ENCODE assay signal across 11 cellular contexts in genomic region chr2:138711812-138712211, GRCh38.
DNase-seq lines count a peak whose midpoint lies in the region; ATAC-seq and TF ChIP-seq lines count a peak whose summit lies in the region.
"Had no signal": no experiment of that assay in that cellular context is flagged by ENCODE, and none has a peak within 500 bp of the region (broad histone marks: within the 10 kb centered on the region; RNA-seq: fewer than 3 reads in every experiment).

No MANE protein-coding gene starts in this region.

- WGBS in hepatocyte (ENCODE audit: low lambda C conversion rate, missing lambda C conversion rate): 98% methylated on average over 3 of the region's 3 CpGs
- WGBS in stomach, 5 donors: 94 to 100% (median 97%) methylated on average over 3 of the region's 3 CpGs
- WGBS in upper lobe of left lung, 2 donors: 92 to 100% methylated on average over 3 of the region's 3 CpGs
- 100% methylated on average over 3 of the region's 3 CpGs for WGBS in mammary epithelial cell (ENCODE audit: low coverage, missing lambda C conversion rate)

- DNase-seq in hepatocyte (ENCODE audit: low spot score) (peak; percentile 10), stomach (no peak), upper lobe of left lung (no peak), mammary epithelial cell (no peak)
- DNase-seq: activated CD4-positive, alpha-beta T cell treated with anti-CD3 and anti-CD28 coated beads, Interleukin-2, amount 50 U/mL, for 1 hour; effector CD4-positive, alpha-beta T cell; midbrain had no signal

- H3K9ac ChIP-seq in mammary epithelial cell (ENCODE audit: insufficient read depth, low read length): no peak overlapping the region

- H3K27me3 ChIP-seq in hepatocyte (no peaks in the 10 kb centered on the region), stomach (no peaks in the 10 kb centered on the region), upper lobe of left lung (no peaks in the 10 kb centered on the region), mammary epithelial cell (ENCODE audit: insufficient read depth, low read length) (no peaks in the 10 kb centered on the region)
- H3K27me3 ChIP-seq: SJSA1 had no signal

- BruUV-seq in mammary epithelial cell (replicated peaks; lab: Mats Ljungman, UMichigan): no TSS peak

- H3K9me3 ChIP-seq in hepatocyte (ENCODE audit: low read depth) (no peaks in the 10 kb centered on the region), stomach (no peaks in the 10 kb centered on the region), upper lobe of left lung (no peaks in the 10 kb centered on the region), mammary epithelial cell (replicated peaks; ENCODE audit: insufficient read depth, low read length) (no peaks in the 10 kb centered on the region)
- H3K9me3 ChIP-seq: SJSA1 had no signal

- no peak overlapping the region for H2AFZ ChIP-seq in hepatocyte
- no peak overlapping the region for H2AFZ ChIP-seq in mammary epithelial cell (ENCODE audit: low read depth, low read length)

- H3K4me3 ChIP-seq in hepatocyte: no peak overlapping the region
- H3K4me3 ChIP-seq in stomach: no peak overlapping the region
- no peak overlapping the region for H3K4me3 ChIP-seq in upper lobe of left lung
- H3K4me3 ChIP-seq in mammary epithelial cell (replicated peaks in 1 of 3; ENCODE audit: insufficient read depth in 1 of 3, low read depth in 2 of 3, low read length in 3 of 3): no peak overlapping the region
- H3K4me3 ChIP-seq: SJSA1 had no signal

- H4K20me1 ChIP-seq in hepatocyte (ENCODE audit: insufficient read depth, poor library complexity, severe bottlenecking): no peaks in the 10 kb centered on the region
- H4K20me1 ChIP-seq in mammary epithelial cell (ENCODE audit: insufficient read depth, low read length): no peaks in the 10 kb centered on the region

- no peaks in the 10 kb centered on the region for H3K9me2 ChIP-seq in hepatocyte (replicated peaks; ENCODE audit: insufficient read depth)

- ATAC-seq in GM19043 (IDR thresholded peaks at IDR 0.05; ENCODE audit: low read depth, unreplicated experiment) (peak; percentile 41), GM21737 (IDR thresholded peaks at IDR 0.05; ENCODE audit: unreplicated experiment) (peak; percentile 58), HG03139 (IDR thresholded peaks at IDR 0.05; ENCODE audit: unreplicated experiment) (peak; percentile 46), upper lobe of left lung (ENCODE audit: low FRiP score in 2 of 2) (no peak)

- H3K27ac ChIP-seq in hepatocyte: peak overlapping the region; percentile 71
- no peak overlapping the region for H3K27ac ChIP-seq in stomach
- H3K27ac ChIP-seq in upper lobe of left lung: no peak overlapping the region
- no peak overlapping the region for H3K27ac ChIP-seq in mammary epithelial cell (ENCODE audit: insufficient read depth, low read depth, low read length)
- H3K27ac ChIP-seq: SJSA1 had no signal

- dilution Hi-C loops in mammary epithelial cell (cut with HindIII; ENCODE audit: low sequenced_read_pairs): no loop called here

- TF ChIP-seq POLR2A in stomach (IDR thresholded peaks at IDR 0.05) (no peak), upper lobe of left lung (IDR thresholded peaks at IDR 0.05) (no peak)

- H3K36me3 ChIP-seq in hepatocyte (replicated peaks; ENCODE audit: insufficient read depth, low read depth) (no peaks in the 10 kb centered on the region), stomach (no peaks in the 10 kb centered on the region), upper lobe of left lung (no peaks in the 10 kb centered on the region), mammary epithelial cell (ENCODE audit: insufficient read depth, low read length) (no peaks in the 10 kb centered on the region)
- H3K36me3 ChIP-seq: SJSA1 had no signal

- peaks cover 15% of the 10 kb centered on the region for H3K4me1 ChIP-seq in hepatocyte (ENCODE audit: insufficient read depth)
- H3K4me1 ChIP-seq in stomach: peaks cover 0 to 24% (median 6%) of the 10 kb centered on the region in 4 donors
- H3K4me1 ChIP-seq in upper lobe of left lung: peaks cover 0 to 4% (median 0%) of the 10 kb centered on the region in 4 donors
- peaks cover 17% of the 10 kb centered on the region for H3K4me1 ChIP-seq in mammary epithelial cell (ENCODE audit: insufficient read depth, low read length)
- H3K4me1 ChIP-seq: SJSA1 had no signal

- TF ChIP-seq EP300 in stomach (IDR thresholded peaks at IDR 0.05): no peak
- TF ChIP-seq EP300 in upper lobe of left lung (IDR thresholded peaks at IDR 0.05): no peak

- in situ Hi-C loops in mammary epithelial cell (cut with MboI; ENCODE audit: low sequenced_read_pairs in 2 of 2): no loop called here

- intact Hi-C loops in stomach (cut with DNase I; ENCODE audit: low total_unique reads) (no loop called here), mammary epithelial cell (cut with micrococcal nuclease) (no loop called here)

- CTCF ChIA-PET in mammary epithelial cell (lab: Charles Lee; ENCODE audit: low non-redundant PET): no interaction called here

- TF ChIP-seq CTCF in hepatocyte (IDR thresholded peaks at IDR 0.05; ENCODE audit: poor library complexity): no peak
- TF ChIP-seq CTCF in stomach (IDR thresholded peaks at IDR 0.05): no peak
- no peak for TF ChIP-seq CTCF in upper lobe of left lung (IDR thresholded peaks at IDR 0.05)
- no peak for TF ChIP-seq CTCF in mammary epithelial cell (conservative IDR thresholded peaks at IDR 0.05 in 1 of 2, IDR thresholded peaks at IDR 0.05 in 1 of 2; ENCODE audit: extremely low read depth in 1 of 2, insufficient read depth in 1 of 2, low read depth in 1 of 2, low read length in 2 of 2)

- H3K79me2 ChIP-seq in hepatocyte (no peaks in the 10 kb centered on the region), mammary epithelial cell (ENCODE audit: insufficient read depth, low read length) (no peaks in the 10 kb centered on the region)

- H3K4me2 ChIP-seq in hepatocyte: no peak overlapping the region
- H3K4me2 ChIP-seq in mammary epithelial cell (ENCODE audit: insufficient read depth, low read depth, low read length): no peak overlapping the region

Comparison
In these comparisons a context has a peak if more than half of its experiments do, and no peak if none do; other contexts are left out.
1. ATAC-seq: peak in GM19043 (single experiment), GM21737 (single experiment) and HG03139 (single experiment); none in upper lobe of left lung (0 of 2).